ENCODE assay signal across 7 cellular contexts in genomic region chr19:28917661-28918060, GRCh38.
"Had no signal": no experiment of that assay in that cellular context is flagged by ENCODE, and none has a peak within 500 bp of the region (broad histone marks: within the 10 kb centered on the region; RNA-seq: fewer than 3 reads in every experiment).

No MANE protein-coding gene starts in this region.

- H3K4me3 ChIP-seq: GM23248, K562 had no signal

- H3K9me3 Mint-ChIP-seq: H9 had no signal

- H3K9ac ChIP-seq: GM23248 had no signal

- H2AFZ ChIP-seq: GM23248 had no signal

- H3K4me3 Mint-ChIP-seq: H9 had no signal

- H3K27ac Mint-ChIP-seq: H9 had no signal

- ATAC-seq: K562 had no signal

- DNase-seq: GM23248, GOT3, H9, HCEC 1CT, IMR-90, KG1 had no signal

- H3K27ac ChIP-seq: GM23248 had no signal
